Comparison of ENCODE assay signal across 8 cellular contexts in the genomic region with DNA sequence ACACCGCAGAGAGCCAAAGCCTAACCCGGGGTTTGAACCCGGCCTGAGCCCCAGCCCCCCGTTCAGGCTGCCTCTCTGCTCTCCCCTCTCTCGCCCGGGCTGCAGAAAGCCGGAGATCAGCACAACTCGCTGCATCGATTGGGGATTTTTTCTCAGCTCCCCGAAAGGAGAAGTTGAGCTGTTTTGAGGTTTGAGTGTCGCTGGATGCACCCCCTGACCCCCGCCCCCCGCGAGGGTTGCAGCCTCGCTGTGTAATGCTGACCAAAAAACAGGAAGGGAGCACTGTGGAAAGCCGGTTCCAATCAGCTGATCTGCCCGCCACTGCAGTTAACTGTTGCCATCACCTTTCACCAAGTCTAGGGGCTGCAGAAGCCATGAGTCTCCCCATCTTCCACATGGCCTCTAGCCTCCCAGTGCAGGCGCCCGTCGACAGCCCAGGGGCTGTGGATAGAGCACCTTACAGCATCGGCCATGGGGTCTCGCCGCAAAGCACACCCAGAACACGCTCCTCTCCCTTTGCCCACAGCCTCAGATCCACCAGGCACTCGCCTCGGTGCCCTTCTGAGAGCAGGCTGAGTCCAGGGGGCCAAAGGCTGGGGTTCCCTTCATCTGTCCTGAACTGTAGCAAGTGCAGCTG. TPM values are rescaled to one million over a fixed set of nuclear protein-coding genes. Genes with fewer than 3 reads are reported as not detected.
DNase-seq lines count a peak whose midpoint lies in the region; ATAC-seq and TF ChIP-seq lines count a peak whose summit lies in the region.

No MANE protein-coding gene starts in this region.

- WGBS in adrenal gland, 4 donors: 73 to 85% (median 77%) methylated on average over 22 to 26 of the region's 26 CpGs

- intact Hi-C loops in adrenal gland (cut with DNase I): no loop called here

- H3K4me1 ChIP-seq in adrenal gland (replicated peaks in 1 of 2) (peaks cover 26 to 58% of the 10 kb centered on the region in 2 donors), neutrophil (ENCODE audit: control insufficient read depth in 1 of 2, insufficient read depth in 1 of 2, low read depth in 1 of 2, low read length in 1 of 2) (peaks cover 80 to 94% of the 10 kb centered on the region in 2 experiments)

- peak overlapping the region in 4 of 5 donors; percentile 42 to 85 (median 72) for H3K27ac ChIP-seq in adrenal gland
- H3K27ac ChIP-seq in neutrophil: peak overlapping the region; percentile 97

- in situ Hi-C loops in GM13977 (cut with MboI; ENCODE audit: low pct_unique_long_range_greater_than_20kb, low sequenced_read_pairs, unreplicated experiment): no loop called here

- peak; percentile 90 for DNase-seq in GM13977 (ENCODE audit: low spot score)
- DNase-seq in adrenal gland: peak; percentile 47 to 77 (median 62)
- no peak for DNase-seq in GOT3 (lab: John Stamatoyannopoulos, UW)
- DNase-seq in NCI-H2081 (lab: John Stamatoyannopoulos, UW): no peak
- DNase-seq in NCI-H2227 treated with DMSO at 0.1 percent for 48 hours (lab: John Stamatoyannopoulos, UW): no peak

- peak; percentile 61 for ATAC-seq in HG03045 (IDR thresholded peaks at IDR 0.05; ENCODE audit: unreplicated experiment)
- ATAC-seq in HG02840 (IDR thresholded peaks at IDR 0.05; ENCODE audit: low FRiP score, unreplicated experiment): no peak

- H3K9me3 ChIP-seq in adrenal gland (replicated peaks in 1 of 3) (no peaks in the 10 kb centered on the region), neutrophil (no peaks in the 10 kb centered on the region)

- H3K36me3 ChIP-seq in adrenal gland (replicated peaks in 1 of 2) (no peaks in the 10 kb centered on the region), neutrophil (peaks cover 26% of the 10 kb centered on the region)

- H3K27me3 ChIP-seq in adrenal gland (no peaks in the 10 kb centered on the region), neutrophil (no peaks in the 10 kb centered on the region)

- TF ChIP-seq CTCF in GM13977 (IDR thresholded peaks at IDR 0.05; ENCODE audit: extremely low read depth, insufficient read depth, missing control alignments) (no peak), adrenal gland (IDR thresholded peaks at IDR 0.05) (no peak), neutrophil (IDR thresholded peaks at IDR 0.05) (peak; percentile 46)

- no peak overlapping the region for H3K4me3 ChIP-seq in adrenal gland
- H3K4me3 ChIP-seq in neutrophil (ENCODE audit: low read depth in 1 of 2, low read length in 1 of 2): peak overlapping the region; percentile 69 to 73

- no peak for TF ChIP-seq POLR2A in adrenal gland (IDR thresholded peaks at IDR 0.05)

RNA-seq across cellular contexts. Expression of gene MYO9B, which starts 34.5 kb away (rescaled TPM):
- 100 to 1,000 TPM in 1 of 8 donors, 10 to 100 TPM in 7; 55.8 to 183 (median 86.3) TPM for total RNA-seq in adrenal gland
- 100 to 1,000 TPM in 1 of 3 donors, 10 to 100 TPM in 2; 29.9 to 236 (median 99.6) TPM for polyA plus RNA-seq in adrenal gland

RNA-seq across cellular contexts. Expression of gene HAUS8, which starts 34.8 kb away (rescaled TPM):
- total RNA-seq in adrenal gland: 10 to 100 TPM in 3 of 8 donors, 1 to 10 TPM in 5; 3.9 to 10.9 (median 9.0) TPM
- polyA plus RNA-seq in adrenal gland: 10 to 100 TPM in 2 of 3 donors, 1 to 10 TPM in 1; 7.5 to 17.9 (median 17.5) TPM

Comparison
In these comparisons a context has a peak if more than half of its experiments do, and no peak if none do; other contexts are left out.
1. DNase-seq: peak in GM13977 (single experiment) and adrenal gland (7 of 7); none in GOT3 (single experiment), NCI-H2081 (0 of 2) and NCI-H2227 treated with DMSO at 0.1 percent for 48 hours (single experiment).
2. H3K4me3 ChIP-seq: peak in neutrophil (2 of 2); none in adrenal gland (0 of 4).